ENCODE assay signal across 1 cellular context in genomic region chr15:31435256-31435781, GRCh38.
TF ChIP-seq lines count a peak whose summit lies in the region.

No MANE protein-coding gene starts in this region.

TF ChIP-seq in GM12878, 131 proteins besides CTCF, POLR2A, EP300 and RAD21 (continued from another document and continues in another):
- TF ChIP-seq ZNF592 (IDR thresholded peaks at IDR 0.05) (peak; percentile 35; the same call in 1 of the 2 replicates), RUNX3 (IDR thresholded peaks at IDR 0.05; ENCODE audit: low read length) (peak; percentile 53), ETV6 (conservative IDR thresholded peaks at IDR 0.05 in 1 of 2, IDR thresholded peaks at IDR 0.05 in 1 of 2; ENCODE audit: borderline replicate concordance in 1 of 2, low read depth in 1 of 2) (no peak), TAF1 (IDR thresholded peaks at IDR 0.05; ENCODE audit: borderline replicate concordance, low read depth, low read length) (no peak), NBN (IDR thresholded peaks at IDR 0.05) (peak; percentile 78; the same call in 1 of the 2 replicates), YY1 (IDR thresholded peaks at IDR 0.05; ENCODE audit: low read depth, low read length) (peak; percentile 33; the same call in 1 of the 2 replicates), ZNF217 (IDR thresholded peaks at IDR 0.05) (no peak; the same call in 1 of the 2 replicates), TCF3 (IDR thresholded peaks at IDR 0.05; ENCODE audit: borderline replicate concordance, insufficient read depth, low read depth, low read length) (0 out of 2 replicates have a peak, but pooled peaks have one; percentile 50), E4F1 (IDR thresholded peaks at IDR 0.05; ENCODE audit: borderline replicate concordance, partially characterized antibody) (no peak), PRDM15 (CRISPR knock-in tag; IDR thresholded peaks at IDR 0.05) (no peak), ATF7 (IDR thresholded peaks at IDR 0.05; ENCODE audit: low read depth) (peak; percentile 78), MTA3 (IDR thresholded peaks at IDR 0.05; ENCODE audit: borderline replicate concordance, low read length) (no peak; the same call in 1 of the 2 replicates), EZH2 (IDR thresholded peaks at IDR 0.05; ENCODE audit: borderline replicate concordance, control insufficient read depth, low read depth, low read length) (no peak), DPF2 (IDR thresholded peaks at IDR 0.05) (no peak), LARP7 (IDR thresholded peaks at IDR 0.05) (no peak), NFIC (IDR thresholded peaks at IDR 0.05; ENCODE audit: low read depth, low read length) (no peak), SKIL (IDR thresholded peaks at IDR 0.05; ENCODE audit: low read depth, poor library complexity, severe bottlenecking) (peak; percentile 64), ASH2L (IDR thresholded peaks at IDR 0.05; ENCODE audit: borderline replicate concordance, low read depth) (no peak), TARDBP (IDR thresholded peaks at IDR 0.05; ENCODE audit: borderline replicate concordance) (no peak), MLLT1 (IDR thresholded peaks at IDR 0.05) (no peak), WRNIP1 (IDR thresholded peaks at IDR 0.05; ENCODE audit: borderline replicate concordance, low read depth, low read length) (0 out of 2 replicates have a peak, but pooled peaks have one; percentile 72), POLR2AphosphoS5 (IDR thresholded peaks at IDR 0.05; ENCODE audit: low read length) (no peak; the same call in 1 of the 2 replicates), NR2C2 (IDR thresholded peaks at IDR 0.05; ENCODE audit: borderline replicate concordance, control insufficient read depth, insufficient read length, low read depth) (no peak), SIX5 (IDR thresholded peaks at IDR 0.05; ENCODE audit: low read depth, low read length, severe bottlenecking) (no peak), STAT1 (conservative IDR thresholded peaks at IDR 0.05) (0 out of 2 replicates have a peak, but pooled peaks have one; percentile 45), BCL11A (IDR thresholded peaks at IDR 0.05; ENCODE audit: low read depth, low read length) (0 out of 2 replicates have a peak, but pooled peaks have one; percentile 10), BRCA1 (IDR thresholded peaks at IDR 0.05; ENCODE audit: low read depth, low read length) (no peak), PBX3 (IDR thresholded peaks at IDR 0.05; ENCODE audit: insufficient replicate concordance, low read depth, low read length) (no peak), BMI1 (IDR thresholded peaks at IDR 0.05; ENCODE audit: borderline replicate concordance) (no peak), EED (IDR thresholded peaks at IDR 0.05; ENCODE audit: low read depth) (peak; percentile 43), YBX1 (IDR thresholded peaks at IDR 0.05) (no peak), GABPA (IDR thresholded peaks at IDR 0.05; ENCODE audit: low read depth) (no peak), PML (IDR thresholded peaks at IDR 0.05; ENCODE audit: low read length) (no peak), SMC3 (IDR thresholded peaks at IDR 0.05; ENCODE audit: borderline replicate concordance, low read length) (peak; percentile 81), NR2F1 (conservative IDR thresholded peaks at IDR 0.05) (peak; percentile 90), SPI1 (IDR thresholded peaks at IDR 0.05; ENCODE audit: borderline replicate concordance, insufficient read depth, low read depth, low read length) (no peak), JUNB (IDR thresholded peaks at IDR 0.05) (no peak), NFYA (IDR thresholded peaks at IDR 0.05; ENCODE audit: borderline replicate concordance, low read depth, low read length) (no peak), CUX1 (IDR thresholded peaks at IDR 0.05; ENCODE audit: insufficient replicate concordance, low read depth, low read length) (peak; percentile 29)
